In the genomic region with DNA sequence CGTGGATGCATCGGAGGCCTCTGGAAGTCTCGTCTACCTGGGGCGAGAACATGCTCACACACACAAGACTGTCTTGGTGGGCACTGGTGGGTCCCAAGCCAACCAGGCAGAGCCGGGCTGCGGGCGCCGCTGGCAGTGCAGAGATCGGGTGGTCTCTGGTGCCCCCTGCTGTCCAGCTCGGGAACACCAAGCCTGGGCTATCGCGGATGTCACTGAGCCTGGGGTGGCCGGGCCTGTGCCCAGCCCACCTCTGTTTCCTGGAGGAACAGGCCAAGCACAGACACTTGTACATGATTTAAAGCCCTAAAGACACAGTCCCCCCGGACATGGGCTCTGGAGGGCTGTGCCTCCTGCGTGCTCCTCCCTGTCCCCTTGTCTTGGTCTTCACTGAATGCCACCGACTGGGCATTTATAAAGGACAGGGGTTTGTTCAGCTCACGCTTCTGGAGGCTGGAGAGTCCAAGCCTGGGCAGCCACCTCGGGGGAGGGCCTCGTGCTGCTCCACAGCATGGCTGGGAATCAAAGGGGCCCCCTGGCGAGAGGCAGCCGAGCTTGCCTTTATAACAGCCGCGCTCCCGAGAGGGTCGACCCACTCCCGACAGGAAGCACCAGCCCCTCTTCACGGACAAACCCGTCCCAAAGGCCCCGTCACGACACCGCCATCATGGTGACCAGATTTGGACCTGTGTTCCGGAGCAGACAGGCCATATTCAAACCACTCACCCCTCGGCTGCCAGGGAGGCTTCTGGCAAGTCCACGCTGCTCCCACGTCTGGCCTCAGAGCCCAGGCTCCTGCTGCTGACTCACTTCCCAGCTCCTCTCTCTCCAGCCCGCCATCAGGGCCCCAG, we compare ENCODE assay signal across 9 cellular contexts. TPM values are rescaled to one million over a fixed set of nuclear protein-coding genes. Genes with fewer than 3 reads are reported as not detected.
DNase-seq lines count a peak whose midpoint lies in the region; TF ChIP-seq lines count a peak whose summit lies in the region.
"Had no signal": no experiment of that assay in that cellular context is flagged by ENCODE, and none has a peak within 500 bp of the region (broad histone marks: within the 10 kb centered on the region; RNA-seq: fewer than 3 reads in every experiment).

No MANE protein-coding gene starts in this region.

- no peak overlapping the region for H2AFZ ChIP-seq in parathyroid adenoma

- DNase-seq in NCI-H2107 treated with DMSO at 0.1 percent for 48 hours (lab: John Stamatoyannopoulos, UW; ENCODE audit: unreplicated experiment): peak; percentile 3
- no peak for DNase-seq in NCI-H2107 (lab: John Stamatoyannopoulos, UW)
- peak; percentile 86 for DNase-seq in HuH-7.5 (ENCODE audit: low spot score)
- peak; percentile 63 for DNase-seq in SK-MEL-5 (ENCODE audit: low read depth, low spot score)
- peak; percentile 77 for DNase-seq in activated gamma-delta T cell treated with anti-CD3 and anti-CD28 coated beads, Interleukin-2, amount 50 U/mL, for 16 hours (ENCODE audit: low read depth)
- DNase-seq in germinal center (ENCODE audit: low spot score): peak; percentile 84
- peak; percentile 90 for DNase-seq in type B pancreatic cell (ENCODE audit: extremely low spot score, unreplicated experiment)

- no peak overlapping the region for H3K27ac Mint-ChIP-seq in type B pancreatic cell

- H3K9ac ChIP-seq in parathyroid adenoma: no peak overlapping the region

- H3K27me3 ChIP-seq in parathyroid adenoma (ENCODE audit: control insufficient read depth, insufficient read depth, low read length): no peaks in the 10 kb centered on the region

- TF ChIP-seq CTCF in parathyroid adenoma (IDR thresholded peaks at IDR 0.05) (peak; percentile 94), type B pancreatic cell (conservative IDR thresholded peaks at IDR 0.05) (peak; percentile 93)

- H3K4me2 ChIP-seq in parathyroid adenoma (ENCODE audit: low read length): no peak overlapping the region

- in situ Hi-C loops in SK-MEL-5 (cut with HindIII; ENCODE audit: low pct_unique_long_range_greater_than_20kb, low sequenced_read_pairs): no loop called here

- H3K27ac ChIP-seq in parathyroid adenoma: no peak overlapping the region

- no peaks in the 10 kb centered on the region for H3K9me3 Mint-ChIP-seq in type B pancreatic cell

- no peaks in the 10 kb centered on the region for H3K4me1 Mint-ChIP-seq in type B pancreatic cell (ENCODE audit: unreplicated experiment)

- H3K4me1 ChIP-seq in parathyroid adenoma: no peaks in the 10 kb centered on the region

- no peak overlapping the region for H3K4me3 ChIP-seq in parathyroid adenoma (ENCODE audit: low read depth, low read length)

- H3K36me3 Mint-ChIP-seq in type B pancreatic cell: no peaks in the 10 kb centered on the region

- H3K9me3 ChIP-seq in parathyroid adenoma (ENCODE audit: control insufficient read depth, low read length): no peaks in the 10 kb centered on the region

- peaks cover 24% of the 10 kb centered on the region for H3K27me3 Mint-ChIP-seq in type B pancreatic cell

- no peaks in the 10 kb centered on the region for H3K36me3 ChIP-seq in parathyroid adenoma (ENCODE audit: control insufficient read depth, insufficient read depth, low read length)

- no peaks in the 10 kb centered on the region for H3K79me2 ChIP-seq in parathyroid adenoma

- H3K4me3 Mint-ChIP-seq in type B pancreatic cell: no peak overlapping the region

RNA-seq across cellular contexts. Expression of gene OTOS, which starts 3.6 kb away (rescaled TPM):
- total RNA-seq in SK-MEL-5 (2014; rRNA removed; shearing (Covaris generic)): not detected in 2 replicates
- not detected in 2 replicates for polyA plus RNA-seq in SK-MEL-5 (2015; cell fraction: cytosol; rRNA removed)
- polyA plus RNA-seq in SK-MEL-5 (2015; cell fraction: nucleus; rRNA removed): not detected in 2 replicates
- not detected in 2 replicates for total RNA-seq in type B pancreatic cell (ENCODE audit: low replicate concordance)
- total RNA-seq: mononuclear cell had no signal

RNA-seq across cellular contexts. Expression of gene COPS9, which starts 7.9 kb away (rescaled TPM):
- 131 and 149 TPM in 2 replicates for total RNA-seq in SK-MEL-5 (2014; rRNA removed; shearing (Covaris generic))
- 136 and 228 TPM in 2 replicates for polyA plus RNA-seq in SK-MEL-5 (2015; cell fraction: cytosol; rRNA removed)
- polyA plus RNA-seq in SK-MEL-5 (2015; cell fraction: nucleus; rRNA removed): 25.8 and 27.7 TPM in 2 replicates
- total RNA-seq in type B pancreatic cell (ENCODE audit: low replicate concordance): 131 and 156 TPM in 2 replicates
